In genomic region chr19:10870501-10870954, GRCh38 we compare ENCODE assay signal across 1 cellular context.
TF ChIP-seq lines count a peak whose summit lies in the region.

No MANE protein-coding gene starts in this region.

TF ChIP-seq in K562, 482 proteins besides CTCF, POLR2A, EP300 and RAD21 (continued from another document):
- no peak for TF ChIP-seq DLX4 (CRISPR knock-in tag; IDR thresholded peaks at IDR 0.05)
- TF ChIP-seq PURB (CRISPR knock-in tag; IDR thresholded peaks at IDR 0.05; ENCODE audit: low read depth), result no peak
- TF ChIP-seq TCF7 (IDR thresholded peaks at IDR 0.05; ENCODE audit: borderline replicate concordance), result no peak
- TF ChIP-seq GATAD2B (IDR thresholded peaks at IDR 0.05; ENCODE audit: borderline replicate concordance), result no peak
- TF ChIP-seq RUNX1 (IDR thresholded peaks at IDR 0.05; ENCODE audit: low read depth), result no peak
- TF ChIP-seq, protein P1, sequence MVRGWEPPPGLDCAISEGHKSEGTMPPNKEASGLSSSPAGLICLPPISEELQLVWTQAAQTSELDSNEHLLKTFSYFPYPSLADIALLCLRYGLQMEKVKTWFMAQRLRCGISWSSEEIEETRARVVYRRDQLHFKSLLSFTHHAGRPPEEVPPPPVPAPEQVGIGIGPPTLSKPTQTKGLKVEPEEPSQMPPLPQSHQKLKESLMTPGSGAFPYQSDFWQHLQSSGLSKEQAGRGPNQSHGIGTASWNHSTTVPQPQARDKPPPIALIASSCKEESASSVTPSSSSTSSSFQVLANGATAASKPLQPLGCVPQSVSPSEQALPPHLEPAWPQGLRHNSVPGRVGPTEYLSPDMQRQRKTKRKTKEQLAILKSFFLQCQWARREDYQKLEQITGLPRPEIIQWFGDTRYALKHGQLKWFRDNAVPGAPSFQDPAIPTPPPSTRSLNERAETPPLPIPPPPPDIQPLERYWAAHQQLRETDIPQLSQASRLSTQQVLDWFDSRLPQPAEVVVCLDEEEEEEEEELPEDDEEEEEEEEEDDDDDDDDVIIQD (CRISPR knock-in tag; IDR thresholded peaks at IDR 0.05), result no peak
